9 cellular contexts compared by ENCODE assay signal in the genomic region with DNA sequence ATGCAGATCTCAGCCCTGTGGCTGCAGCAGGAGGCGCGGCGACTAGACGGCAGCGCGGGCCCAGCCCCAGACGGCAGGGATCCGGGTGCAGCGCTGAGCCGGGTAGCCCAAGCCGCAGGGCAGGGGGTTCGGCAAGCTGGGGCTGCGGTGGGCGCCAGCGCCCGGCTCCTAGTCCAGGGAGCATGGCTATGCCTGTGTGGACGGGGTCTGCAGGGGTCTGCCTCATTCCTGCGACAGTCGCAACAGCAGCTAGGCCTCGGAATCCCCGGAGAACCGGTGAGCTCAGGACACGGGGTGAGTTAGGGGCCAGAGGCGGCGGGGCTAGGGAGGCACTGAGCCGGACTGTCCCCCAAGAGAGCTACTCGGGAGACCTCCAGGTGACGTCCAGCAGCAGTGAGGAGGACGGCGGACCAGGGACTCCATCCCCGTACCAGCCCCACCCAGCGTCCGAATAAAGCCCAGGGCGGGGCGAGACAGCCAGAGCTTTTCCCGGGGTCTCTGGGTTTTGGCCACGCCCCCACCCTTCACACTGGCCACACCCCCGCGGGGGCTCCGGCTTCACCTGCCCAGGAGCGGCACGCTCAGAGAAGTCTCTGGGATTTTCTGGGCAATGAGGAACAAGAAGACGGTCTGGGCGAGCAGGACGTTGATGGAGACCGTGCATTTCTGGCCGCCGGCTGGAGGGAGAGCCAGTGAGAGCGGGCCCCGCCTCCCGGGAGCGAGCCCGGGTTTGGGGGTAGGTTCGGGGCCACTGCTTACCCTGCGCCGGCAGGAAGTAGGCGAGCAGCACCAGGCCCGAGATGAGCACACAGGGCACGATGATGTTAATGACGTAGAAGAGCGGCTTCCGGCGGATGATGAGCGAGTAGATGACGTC. TPM values are rescaled to one million over a fixed set of nuclear protein-coding genes. Genes with fewer than 3 reads are reported as not detected.
A peak's percentile ranks its signal among the peaks of the same experiment; 100 is the strongest.
DNase-seq lines count a peak whose midpoint lies in the region; ATAC-seq and TF ChIP-seq lines count a peak whose summit lies in the region.
"Had no signal": no experiment of that assay in that cellular context is flagged by ENCODE, and none has a peak within 500 bp of the region (broad histone marks: within the 10 kb centered on the region; RNA-seq: fewer than 3 reads in every experiment).

No MANE protein-coding gene starts in this region.

- TF ChIP-seq CTCF in lower leg skin (IDR thresholded peaks at IDR 0.05), result no peak

- peaks cover 38 to 47% of the 10 kb centered on the region in 2 donors for H3K4me1 Mint-ChIP-seq in stimulated activated naive B cell treated with anti-CD40 and anti-IgM and Interleukin-4, amounts not matched to agents 10 μg/mL and 1 μg/mL and 100 μg/mL, for 72 hours

- H3K27ac Mint-ChIP-seq in stimulated activated naive B cell treated with anti-CD40 and anti-IgM and Interleukin-4, amounts not matched to agents 10 μg/mL and 1 μg/mL and 100 μg/mL, for 72 hours, result peak overlapping the region; percentile 91

- ATAC-seq in stimulated activated naive B cell treated with anti-CD40 and anti-IgM and Interleukin-4, amounts not matched to agents 10 μg/mL and 1 μg/mL and 100 μg/mL, for 72 hours (replicated peaks), result peak; percentile 26 to 37
- no peak for ATAC-seq in GM21529 (IDR thresholded peaks at IDR 0.05; ENCODE audit: unreplicated experiment)

- 58 to 59% methylated on average over 49 to 65 of the region's 65 CpGs for WGBS in lower leg skin, 2 donors

- no peak for TF ChIP-seq POLR2A in lower leg skin (IDR thresholded peaks at IDR 0.05)

- no peak overlapping the region for H3K4me3 ChIP-seq in lower leg skin (ENCODE audit: low read depth, poor library complexity, severe bottlenecking)

- H3K36me3 Mint-ChIP-seq in stimulated activated naive B cell treated with anti-CD40 and anti-IgM and Interleukin-4, amounts not matched to agents 10 μg/mL and 1 μg/mL and 100 μg/mL, for 72 hours, result peaks cover 26 to 30% of the 10 kb centered on the region in 2 donors

- DNase-seq in NCI-H1930 (lab: John Stamatoyannopoulos, UW) (peak; percentile 50 to 55), iPS-NIHi7 (ENCODE audit: extremely low spot score) (peak; percentile 71), lower leg skin (ENCODE audit: low spot score in 2 of 2) (no peak), SW 1271 (lab: John Stamatoyannopoulos, UW) (no peak), SKM-1 treated with dmso at 0.1 percent for 144 hours (lab: John Stamatoyannopoulos, UW; ENCODE audit: unreplicated experiment) (no peak)
- peak; percentile 54 for DNase-seq in activated naive CD4-positive, alpha-beta T cell treated with anti-CD3 and anti-CD28 coated beads, Interleukin-2, amount 50 U/mL, for 16 hours
- DNase-seq in stimulated activated naive B cell treated with anti-CD40 and anti-IgM and Interleukin-4, amounts not matched to agents 10 μg/mL and 1 μg/mL and 100 μg/mL, for 72 hours, result peak; percentile 41

- H3K27me3 Mint-ChIP-seq in stimulated activated naive B cell treated with anti-CD40 and anti-IgM and Interleukin-4, amounts not matched to agents 10 μg/mL and 1 μg/mL and 100 μg/mL, for 72 hours, result peaks cover 4 to 18% of the 10 kb centered on the region in 2 donors

- peak overlapping the region; percentile 84 to 87 for H3K4me3 Mint-ChIP-seq in stimulated activated naive B cell treated with anti-CD40 and anti-IgM and Interleukin-4, amounts not matched to agents 10 μg/mL and 1 μg/mL and 100 μg/mL, for 72 hours

- intact Hi-C loops in lower leg skin (cut with DNase I; ENCODE audit: low total_unique reads), result no loop called here

- H3K9me3 Mint-ChIP-seq in stimulated activated naive B cell treated with anti-CD40 and anti-IgM and Interleukin-4, amounts not matched to agents 10 μg/mL and 1 μg/mL and 100 μg/mL, for 72 hours, result peaks cover 0 to 1% of the 10 kb centered on the region in 2 donors

RNA-seq across cellular contexts. Expression of a gene that starts 1.1 kb away (rescaled TPM):
- 10 to 100 TPM in 2 of 4 donors, 1 to 10 TPM in 2; 7.0 to 13.4 (median 10.1) TPM for total RNA-seq in lower leg skin

RNA-seq across cellular contexts. Expression of a gene that starts 2.4 kb away (rescaled TPM):
- 1 to 10 TPM in 3 of 4 donors, under 1 TPM in 1; 0.53 to 5.2 (median 3.6) TPM for total RNA-seq in lower leg skin

RNA-seq across cellular contexts. Expression of a gene that starts 31.6 kb away (rescaled TPM):
- total RNA-seq in lower leg skin, result not detected
- total RNA-seq: omental fat pad had no signal

RNA-seq across cellular contexts. Expression of a gene that starts 39.4 kb away (rescaled TPM):
- total RNA-seq in lower leg skin, result 10 to 100 TPM; 35.5 to 87.7 (median 59.2) TPM

RNA-seq across cellular contexts. Expression of a gene that starts 39.6 kb away (rescaled TPM):
- 10 to 100 TPM; 66.3 to 95.4 (median 80.2) TPM for total RNA-seq in lower leg skin

Comparison
In these comparisons a context has a peak if more than half of its experiments do, and no peak if none do; other contexts are left out.
1. DNase-seq: peak in NCI-H1930 (2 of 2), activated naive CD4-positive, alpha-beta T cell treated with anti-CD3 and anti-CD28 coated beads, Interleukin-2, amount 50 U/mL, for 16 hours (single experiment), iPS-NIHi7 (single experiment) and stimulated activated naive B cell treated with anti-CD40 and anti-IgM and Interleukin-4, amounts not matched to agents 10 μg/mL and 1 μg/mL and 100 μg/mL, for 72 hours (single experiment); none in lower leg skin (0 of 2), SW 1271 (0 of 2) and SKM-1 treated with dmso at 0.1 percent for 144 hours (single experiment).